Comparison of ENCODE assay signal across 8 cellular contexts in genomic region chr11:14578551-14578956, GRCh38.
DNase-seq lines count a peak whose midpoint lies in the region; ATAC-seq and TF ChIP-seq lines count a peak whose summit lies in the region.

No MANE protein-coding gene starts in this region.

- peaks cover 22% of the 10 kb centered on the region for H3K9me3 Mint-ChIP-seq in central memory CD8-positive, alpha-beta T cell
- H3K9me3 Mint-ChIP-seq in nephron: peaks cover 16% of the 10 kb centered on the region

- POLR2A ChIA-PET in RWPE1 (lab: Yijun Ruan, JAX; ENCODE audit: low non-redundant PET): no interaction called here

- DNase-seq in GDM1 (lab: John Stamatoyannopoulos, UW) (peak; percentile 51), T-helper 22 cell (ENCODE audit: low read depth) (peak; percentile 69), NCI-H187 treated with DMSO at 0.1 percent for 48 hours (lab: John Stamatoyannopoulos, UW) (no peak), RWPE1 (ENCODE audit: low spot score) (no peak)
- peak; percentile 30 to 81 for DNase-seq in central memory CD8-positive, alpha-beta T cell (ENCODE audit: low spot score in 2 of 2)

- TF ChIP-seq CTCF in nephron (IDR thresholded peaks at IDR 0.05; ENCODE audit: unreplicated experiment in 3 of 3): no peak
- no peak for TF ChIP-seq CTCF in RWPE1 (conservative IDR thresholded peaks at IDR 0.05; ENCODE audit: low read depth)

- no peaks in the 10 kb centered on the region for H3K27me3 Mint-ChIP-seq in central memory CD8-positive, alpha-beta T cell
- H3K27me3 Mint-ChIP-seq in nephron (ENCODE audit: low read depth): no peaks in the 10 kb centered on the region

- ATAC-seq in GM21529 (IDR thresholded peaks at IDR 0.05; ENCODE audit: unreplicated experiment): peak; percentile 100
- ATAC-seq in central memory CD8-positive, alpha-beta T cell (replicated peaks; ENCODE audit: extremely low read depth, poor library complexity, severe bottlenecking): peak; percentile 98

- peak overlapping the region; percentile 95 for H3K27ac Mint-ChIP-seq in central memory CD8-positive, alpha-beta T cell (ENCODE audit: low read depth)
- peak overlapping the region; percentile 17 to 59 (median 49) for H3K27ac Mint-ChIP-seq in nephron

- H3K36me3 Mint-ChIP-seq in central memory CD8-positive, alpha-beta T cell (ENCODE audit: insufficient read depth): peaks cover 13% of the 10 kb centered on the region
- peaks cover 15% of the 10 kb centered on the region for H3K36me3 Mint-ChIP-seq in nephron (ENCODE audit: low read depth)

- H3K9me3 ChIP-seq in KOPT-K1 (ENCODE audit: insufficient read depth, low read length, poor library complexity, severe bottlenecking): peaks cover 4% of the 10 kb centered on the region

- CTCF ChIA-PET in RWPE1 (lab: Yijun Ruan, JAX): interaction anchor here (1.6 kb wide), 1 partner anchor 13 kb away, joined by 4 read pairs; no protein-coding TSS in a partner anchor

- no peaks in the 10 kb centered on the region for H3K36me3 ChIP-seq in KOPT-K1 (ENCODE audit: insufficient read depth, low read length)

- peaks cover 58% of the 10 kb centered on the region for H3K4me1 Mint-ChIP-seq in central memory CD8-positive, alpha-beta T cell
- H3K4me1 Mint-ChIP-seq in nephron: no peaks in the 10 kb centered on the region

- H3K27ac ChIP-seq in KOPT-K1 (ENCODE audit: low read depth, low read length, poor library complexity, severe bottlenecking) (peak overlapping the region; percentile 50), RWPE1 (no peak overlapping the region)

- H3K4me3 Mint-ChIP-seq in central memory CD8-positive, alpha-beta T cell: peak overlapping the region; percentile 34
- no peak overlapping the region for H3K4me3 Mint-ChIP-seq in nephron

Comparison
In these comparisons a context has a peak if more than half of its experiments do, and no peak if none do; other contexts are left out.
1. DNase-seq: peak in GDM1 (single experiment), T-helper 22 cell (single experiment) and central memory CD8-positive, alpha-beta T cell (2 of 2); none in NCI-H187 treated with DMSO at 0.1 percent for 48 hours (single experiment) and RWPE1 (single experiment).